20 cellular contexts compared by ENCODE assay signal in the genomic region with DNA sequence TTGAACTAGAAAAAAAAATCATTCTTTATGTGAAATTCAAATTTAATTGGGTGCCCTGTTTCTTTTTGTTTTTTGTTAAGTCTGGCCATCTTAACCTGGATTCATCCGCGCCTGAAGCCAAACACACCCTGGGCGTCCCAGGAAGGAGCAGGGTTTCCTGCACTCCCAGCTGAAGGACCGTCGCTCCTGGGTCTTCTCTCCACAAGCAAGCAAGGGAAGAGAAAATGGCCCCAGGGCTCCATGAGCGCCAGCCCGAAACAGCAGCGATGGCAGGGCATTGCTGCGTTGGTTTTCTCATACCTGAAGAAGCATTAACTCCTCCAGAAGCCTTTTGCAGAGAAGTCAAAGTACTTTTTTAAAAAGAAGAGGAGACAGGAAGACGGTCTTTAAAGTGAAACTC.
"Had no signal": no experiment of that assay in that cellular context is flagged by ENCODE, and none has a peak within 500 bp of the region (broad histone marks: within the 10 kb centered on the region; RNA-seq: fewer than 3 reads in every experiment).

No MANE protein-coding gene starts in this region.

- H3K4me3 Mint-ChIP-seq: activated naive CD4-positive, alpha-beta T cell treated with anti-CD3 and anti-CD28 coated beads, Interleukin-2, amount 50 U/mL, for 24 hours; activated T-helper 17 cell treated with anti-CD3 and anti-CD28 coated beads, Interleukin-2, amount 50 U/mL, for 72 hours; central memory CD8-positive, alpha-beta T cell; T-helper 1 cell treated with Interleukin-12 subunit alpha and Interleukin-12 subunit beta and Interleukin-4 antibody, amounts not matched to agents 30 μg/mL and 1 μg/mL, for 36 hours had no signal

- DNase-seq: activated CD4-positive, alpha-beta T cell treated with anti-CD3 and anti-CD28 coated beads for 4 hours; activated T-cell treated with anti-CD3 and anti-CD28 coated beads for 4 hours; activated T-cell treated with anti-CD3 and anti-CD28 coated beads, Interleukin-2, amount 50 U/mL, for 48 hours; aorta; KG1; NCI-H1048; NCI-H146; NCI-H2029; NCI-H2107; NCI-H2171 treated with DMSO at 0.1 percent for 48 hours; NCI-H226; NCI-H69 had no signal

- H3K4me1 Mint-ChIP-seq: activated naive CD4-positive, alpha-beta T cell treated with anti-CD3 and anti-CD28 coated beads, Interleukin-2, amount 50 U/mL, for 24 hours; activated T-helper 17 cell treated with anti-CD3 and anti-CD28 coated beads, Interleukin-2, amount 50 U/mL, for 72 hours; central memory CD8-positive, alpha-beta T cell; IgD-negative memory B cell had no signal

- H3K9me3 ChIP-seq: SJSA1 had no signal

- H3K36me3 ChIP-seq: Peyer's patch, SJSA1 had no signal

- H3K27ac ChIP-seq: Peyer's patch, RWPE1, SJSA1 had no signal

- H3K27me3 ChIP-seq: Peyer's patch, SJSA1 had no signal

- H3K27ac Mint-ChIP-seq: activated naive CD4-positive, alpha-beta T cell treated with anti-CD3 and anti-CD28 coated beads, Interleukin-2, amount 50 U/mL, for 24 hours; activated T-helper 17 cell treated with anti-CD3 and anti-CD28 coated beads, Interleukin-2, amount 50 U/mL, for 72 hours; IgD-negative memory B cell; T-helper 1 cell treated with Interleukin-12 subunit alpha and Interleukin-12 subunit beta and Interleukin-4 antibody, amounts not matched to agents 30 μg/mL and 1 μg/mL, for 36 hours had no signal

- H3K9me3 Mint-ChIP-seq: activated naive CD4-positive, alpha-beta T cell treated with anti-CD3 and anti-CD28 coated beads, Interleukin-2, amount 50 U/mL, for 24 hours; activated T-helper 17 cell treated with anti-CD3 and anti-CD28 coated beads, Interleukin-2, amount 50 U/mL, for 72 hours; T-helper 1 cell treated with Interleukin-12 subunit alpha and Interleukin-12 subunit beta and Interleukin-4 antibody, amounts not matched to agents 30 μg/mL and 1 μg/mL, for 36 hours had no signal

- H3K4me1 ChIP-seq: Peyer's patch, SJSA1 had no signal

- H3K4me3 ChIP-seq: Peyer's patch, SJSA1 had no signal
